Comparison of ENCODE assay signal across 4 cellular contexts in the genomic region with DNA sequence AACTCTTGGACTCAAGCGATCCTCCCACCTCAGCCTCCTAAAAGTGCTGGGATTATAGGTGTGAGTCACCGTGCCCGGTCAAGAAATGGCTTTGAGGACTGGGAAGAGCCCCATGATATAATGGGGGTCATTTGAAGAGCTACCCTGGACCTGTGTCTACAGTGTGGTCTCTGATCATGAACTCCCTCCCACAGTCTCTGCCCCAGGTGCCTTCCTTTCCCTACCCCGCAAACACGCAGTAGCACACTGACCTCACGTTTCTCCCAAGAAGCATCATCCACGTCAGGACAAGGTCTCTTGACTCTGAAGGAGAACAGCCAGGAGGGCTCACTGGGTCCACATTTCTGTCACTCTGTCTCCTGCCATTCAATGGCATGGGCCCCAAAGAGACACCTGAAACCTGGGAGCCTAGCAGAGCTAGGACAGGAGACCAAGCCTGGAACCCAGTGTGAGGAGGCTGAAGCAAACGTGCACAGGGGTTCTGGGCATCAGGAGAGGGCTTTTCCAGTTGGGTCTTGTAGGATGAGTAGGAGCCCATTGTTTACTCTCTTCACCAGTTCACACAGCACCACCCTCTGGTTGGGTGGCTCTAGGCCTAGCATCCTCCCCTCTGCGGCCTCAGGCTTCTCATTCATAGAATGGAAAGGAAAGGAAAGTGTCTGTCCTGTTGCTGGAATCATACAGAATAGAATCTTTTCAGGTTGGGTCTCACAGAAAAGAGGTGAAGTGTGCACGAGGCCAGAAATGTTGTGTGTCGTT.
TF ChIP-seq lines count a peak whose summit lies in the region.

No MANE protein-coding gene starts in this region.

TF ChIP-seq in SK-N-SH treated with all-trans-retinoic acid at 6 μM for 48 hours, 23 proteins besides CTCF, POLR2A, EP300 and RAD21:
- TF ChIP-seq ZC3H10 (CRISPR knock-in tag; IDR thresholded peaks at IDR 0.05) (no peak), ZFP3 (CRISPR knock-in tag; IDR thresholded peaks at IDR 0.05) (peak; percentile 96)

TF ChIP-seq in SK-N-SH, 30 proteins besides CTCF, POLR2A, EP300 and RAD21 (continues in another document):
- no peak for TF ChIP-seq TCF12 (IDR thresholded peaks at IDR 0.05)
- TF ChIP-seq GATA2 (CRISPR knock-in tag; IDR thresholded peaks at IDR 0.05), result no peak
- TF ChIP-seq, protein P1, sequence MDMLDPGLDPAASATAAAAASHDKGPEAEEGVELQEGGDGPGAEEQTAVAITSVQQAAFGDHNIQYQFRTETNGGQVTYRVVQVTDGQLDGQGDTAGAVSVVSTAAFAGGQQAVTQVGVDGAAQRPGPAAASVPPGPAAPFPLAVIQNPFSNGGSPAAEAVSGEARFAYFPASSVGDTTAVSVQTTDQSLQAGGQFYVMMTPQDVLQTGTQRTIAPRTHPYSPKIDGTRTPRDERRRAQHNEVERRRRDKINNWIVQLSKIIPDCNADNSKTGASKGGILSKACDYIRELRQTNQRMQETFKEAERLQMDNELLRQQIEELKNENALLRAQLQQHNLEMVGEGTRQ (IDR thresholded peaks at IDR 0.05; ENCODE audit: borderline replicate concordance, low read depth, low read length), result no peak
- TF ChIP-seq, protein P2, sequence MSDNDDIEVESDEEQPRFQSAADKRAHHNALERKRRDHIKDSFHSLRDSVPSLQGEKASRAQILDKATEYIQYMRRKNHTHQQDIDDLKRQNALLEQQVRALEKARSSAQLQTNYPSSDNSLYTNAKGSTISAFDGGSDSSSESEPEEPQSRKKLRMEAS (IDR thresholded peaks at IDR 0.05; ENCODE audit: low read depth), result no peak
- TF ChIP-seq YY1 (IDR thresholded peaks at IDR 0.05; ENCODE audit: low read depth), result no peak
- TF ChIP-seq MXI1 (IDR thresholded peaks at IDR 0.05; ENCODE audit: low read depth, low read length), result no peak
- TF ChIP-seq TAF1 (IDR thresholded peaks at IDR 0.05; ENCODE audit: borderline replicate concordance, low read depth, low read length), result no peak
- TF ChIP-seq, protein P3, sequence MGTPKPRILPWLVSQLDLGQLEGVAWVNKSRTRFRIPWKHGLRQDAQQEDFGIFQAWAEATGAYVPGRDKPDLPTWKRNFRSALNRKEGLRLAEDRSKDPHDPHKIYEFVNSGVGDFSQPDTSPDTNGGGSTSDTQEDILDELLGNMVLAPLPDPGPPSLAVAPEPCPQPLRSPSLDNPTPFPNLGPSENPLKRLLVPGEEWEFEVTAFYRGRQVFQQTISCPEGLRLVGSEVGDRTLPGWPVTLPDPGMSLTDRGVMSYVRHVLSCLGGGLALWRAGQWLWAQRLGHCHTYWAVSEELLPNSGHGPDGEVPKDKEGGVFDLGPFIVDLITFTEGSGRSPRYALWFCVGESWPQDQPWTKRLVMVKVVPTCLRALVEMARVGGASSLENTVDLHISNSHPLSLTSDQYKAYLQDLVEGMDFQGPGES (IDR thresholded peaks at IDR 0.05; ENCODE audit: low read depth, low read length), result no peak
- TF ChIP-seq, protein P4, sequence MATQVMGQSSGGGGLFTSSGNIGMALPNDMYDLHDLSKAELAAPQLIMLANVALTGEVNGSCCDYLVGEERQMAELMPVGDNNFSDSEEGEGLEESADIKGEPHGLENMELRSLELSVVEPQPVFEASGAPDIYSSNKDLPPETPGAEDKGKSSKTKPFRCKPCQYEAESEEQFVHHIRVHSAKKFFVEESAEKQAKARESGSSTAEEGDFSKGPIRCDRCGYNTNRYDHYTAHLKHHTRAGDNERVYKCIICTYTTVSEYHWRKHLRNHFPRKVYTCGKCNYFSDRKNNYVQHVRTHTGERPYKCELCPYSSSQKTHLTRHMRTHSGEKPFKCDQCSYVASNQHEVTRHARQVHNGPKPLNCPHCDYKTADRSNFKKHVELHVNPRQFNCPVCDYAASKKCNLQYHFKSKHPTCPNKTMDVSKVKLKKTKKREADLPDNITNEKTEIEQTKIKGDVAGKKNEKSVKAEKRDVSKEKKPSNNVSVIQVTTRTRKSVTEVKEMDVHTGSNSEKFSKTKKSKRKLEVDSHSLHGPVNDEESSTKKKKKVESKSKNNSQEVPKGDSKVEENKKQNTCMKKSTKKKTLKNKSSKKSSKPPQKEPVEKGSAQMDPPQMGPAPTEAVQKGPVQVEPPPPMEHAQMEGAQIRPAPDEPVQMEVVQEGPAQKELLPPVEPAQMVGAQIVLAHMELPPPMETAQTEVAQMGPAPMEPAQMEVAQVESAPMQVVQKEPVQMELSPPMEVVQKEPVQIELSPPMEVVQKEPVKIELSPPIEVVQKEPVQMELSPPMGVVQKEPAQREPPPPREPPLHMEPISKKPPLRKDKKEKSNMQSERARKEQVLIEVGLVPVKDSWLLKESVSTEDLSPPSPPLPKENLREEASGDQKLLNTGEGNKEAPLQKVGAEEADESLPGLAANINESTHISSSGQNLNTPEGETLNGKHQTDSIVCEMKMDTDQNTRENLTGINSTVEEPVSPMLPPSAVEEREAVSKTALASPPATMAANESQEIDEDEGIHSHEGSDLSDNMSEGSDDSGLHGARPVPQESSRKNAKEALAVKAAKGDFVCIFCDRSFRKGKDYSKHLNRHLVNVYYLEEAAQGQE (IDR thresholded peaks at IDR 0.05; ENCODE audit: low read depth, low read length), result no peak
- no peak for TF ChIP-seq EZH2phosphoT487 (IDR thresholded peaks at IDR 0.05; ENCODE audit: borderline replicate concordance, low read depth)
- TF ChIP-seq SMC3 (IDR thresholded peaks at IDR 0.05; ENCODE audit: low read depth, low read length), result no peak
- TF ChIP-seq POLR2AphosphoS5 (IDR thresholded peaks at IDR 0.05; ENCODE audit: low read depth, low read length), result no peak
- no peak for TF ChIP-seq FOXM1 (IDR thresholded peaks at IDR 0.05; ENCODE audit: low read depth)

TF ChIP-seq in IMR-90, 13 proteins besides CTCF, POLR2A, EP300 and RAD21:
- TF ChIP-seq, protein P1 (IDR thresholded peaks at IDR 0.05; ENCODE audit: low read depth, low read length), result no peak
- TF ChIP-seq RCOR1 (IDR thresholded peaks at IDR 0.05; ENCODE audit: insufficient replicate concordance, low read length) (no peak), CEBPB (IDR thresholded peaks at IDR 0.05; ENCODE audit: low read depth, low read length) (no peak), RFX5 (IDR thresholded peaks at IDR 0.05; ENCODE audit: low read depth, low read length) (no peak), SMC3 (IDR thresholded peaks at IDR 0.05; ENCODE audit: low read depth, low read length) (no peak), BHLHE40 (IDR thresholded peaks at IDR 0.05; ENCODE audit: low read depth, low read length) (no peak), NFE2L2 (IDR thresholded peaks at IDR 0.05; ENCODE audit: low read depth, low read length) (no peak), MXI1 (IDR thresholded peaks at IDR 0.05; ENCODE audit: borderline replicate concordance, low read depth, low read length) (no peak), CHD1 (IDR thresholded peaks at IDR 0.05; ENCODE audit: low read depth, low read length) (no peak), MAFK (IDR thresholded peaks at IDR 0.05; ENCODE audit: low read depth, low read length) (no peak), MAZ (IDR thresholded peaks at IDR 0.05; ENCODE audit: borderline replicate concordance, low read depth, low read length) (no peak)
- TF ChIP-seq, protein P5, sequence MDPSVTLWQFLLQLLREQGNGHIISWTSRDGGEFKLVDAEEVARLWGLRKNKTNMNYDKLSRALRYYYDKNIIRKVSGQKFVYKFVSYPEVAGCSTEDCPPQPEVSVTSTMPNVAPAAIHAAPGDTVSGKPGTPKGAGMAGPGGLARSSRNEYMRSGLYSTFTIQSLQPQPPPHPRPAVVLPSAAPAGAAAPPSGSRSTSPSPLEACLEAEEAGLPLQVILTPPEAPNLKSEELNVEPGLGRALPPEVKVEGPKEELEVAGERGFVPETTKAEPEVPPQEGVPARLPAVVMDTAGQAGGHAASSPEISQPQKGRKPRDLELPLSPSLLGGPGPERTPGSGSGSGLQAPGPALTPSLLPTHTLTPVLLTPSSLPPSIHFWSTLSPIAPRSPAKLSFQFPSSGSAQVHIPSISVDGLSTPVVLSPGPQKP (IDR thresholded peaks at IDR 0.05; ENCODE audit: borderline replicate concordance, low read depth, low read length), result no peak

TF ChIP-seq in WTC11, 78 proteins besides CTCF, POLR2A, EP300 and RAD21 (continues in another document):
- TF ChIP-seq JAZF1 (CRISPR knock-in tag; IDR thresholded peaks at IDR 0.05) (no peak), ZNF671 (CRISPR knock-in tag; IDR thresholded peaks at IDR 0.05) (no peak), TEAD1 (CRISPR knock-in tag; IDR thresholded peaks at IDR 0.05) (no peak), SMAD4 (CRISPR knock-in tag; IDR thresholded peaks at IDR 0.05) (no peak), ZNF138 (CRISPR knock-in tag; conservative IDR thresholded peaks at IDR 0.05) (no peak), RORB (CRISPR knock-in tag; IDR thresholded peaks at IDR 0.05) (no peak), IRF2 (CRISPR knock-in tag; IDR thresholded peaks at IDR 0.05; ENCODE audit: borderline replicate concordance, low read depth) (no peak), ZNF263 (CRISPR knock-in tag; IDR thresholded peaks at IDR 0.05; ENCODE audit: low read depth) (no peak), EMX1 (CRISPR knock-in tag; IDR thresholded peaks at IDR 0.05) (no peak)
- TF ChIP-seq, protein P6, sequence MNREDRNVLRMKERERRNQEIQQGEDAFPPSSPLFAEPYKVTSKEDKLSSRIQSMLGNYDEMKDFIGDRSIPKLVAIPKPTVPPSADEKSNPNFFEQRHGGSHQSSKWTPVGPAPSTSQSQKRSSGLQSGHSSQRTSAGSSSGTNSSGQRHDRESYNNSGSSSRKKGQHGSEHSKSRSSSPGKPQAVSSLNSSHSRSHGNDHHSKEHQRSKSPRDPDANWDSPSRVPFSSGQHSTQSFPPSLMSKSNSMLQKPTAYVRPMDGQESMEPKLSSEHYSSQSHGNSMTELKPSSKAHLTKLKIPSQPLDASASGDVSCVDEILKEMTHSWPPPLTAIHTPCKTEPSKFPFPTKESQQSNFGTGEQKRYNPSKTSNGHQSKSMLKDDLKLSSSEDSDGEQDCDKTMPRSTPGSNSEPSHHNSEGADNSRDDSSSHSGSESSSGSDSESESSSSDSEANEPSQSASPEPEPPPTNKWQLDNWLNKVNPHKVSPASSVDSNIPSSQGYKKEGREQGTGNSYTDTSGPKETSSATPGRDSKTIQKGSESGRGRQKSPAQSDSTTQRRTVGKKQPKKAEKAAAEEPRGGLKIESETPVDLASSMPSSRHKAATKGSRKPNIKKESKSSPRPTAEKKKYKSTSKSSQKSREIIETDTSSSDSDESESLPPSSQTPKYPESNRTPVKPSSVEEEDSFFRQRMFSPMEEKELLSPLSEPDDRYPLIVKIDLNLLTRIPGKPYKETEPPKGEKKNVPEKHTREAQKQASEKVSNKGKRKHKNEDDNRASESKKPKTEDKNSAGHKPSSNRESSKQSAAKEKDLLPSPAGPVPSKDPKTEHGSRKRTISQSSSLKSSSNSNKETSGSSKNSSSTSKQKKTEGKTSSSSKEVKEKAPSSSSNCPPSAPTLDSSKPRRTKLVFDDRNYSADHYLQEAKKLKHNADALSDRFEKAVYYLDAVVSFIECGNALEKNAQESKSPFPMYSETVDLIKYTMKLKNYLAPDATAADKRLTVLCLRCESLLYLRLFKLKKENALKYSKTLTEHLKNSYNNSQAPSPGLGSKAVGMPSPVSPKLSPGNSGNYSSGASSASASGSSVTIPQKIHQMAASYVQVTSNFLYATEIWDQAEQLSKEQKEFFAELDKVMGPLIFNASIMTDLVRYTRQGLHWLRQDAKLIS (CRISPR knock-in tag; IDR thresholded peaks at IDR 0.05; ENCODE audit: borderline replicate concordance), result no peak
- TF ChIP-seq, protein P7, sequence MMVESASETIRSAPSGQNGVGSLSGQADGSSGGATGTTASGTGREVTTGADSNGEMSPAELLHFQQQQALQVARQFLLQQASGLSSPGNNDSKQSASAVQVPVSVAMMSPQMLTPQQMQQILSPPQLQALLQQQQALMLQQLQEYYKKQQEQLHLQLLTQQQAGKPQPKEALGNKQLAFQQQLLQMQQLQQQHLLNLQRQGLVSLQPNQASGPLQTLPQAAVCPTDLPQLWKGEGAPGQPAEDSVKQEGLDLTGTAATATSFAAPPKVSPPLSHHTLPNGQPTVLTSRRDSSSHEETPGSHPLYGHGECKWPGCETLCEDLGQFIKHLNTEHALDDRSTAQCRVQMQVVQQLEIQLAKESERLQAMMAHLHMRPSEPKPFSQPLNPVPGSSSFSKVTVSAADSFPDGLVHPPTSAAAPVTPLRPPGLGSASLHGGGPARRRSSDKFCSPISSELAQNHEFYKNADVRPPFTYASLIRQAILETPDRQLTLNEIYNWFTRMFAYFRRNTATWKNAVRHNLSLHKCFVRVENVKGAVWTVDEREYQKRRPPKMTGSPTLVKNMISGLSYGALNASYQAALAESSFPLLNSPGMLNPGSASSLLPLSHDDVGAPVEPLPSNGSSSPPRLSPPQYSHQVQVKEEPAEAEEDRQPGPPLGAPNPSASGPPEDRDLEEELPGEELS (CRISPR knock-in tag; IDR thresholded peaks at IDR 0.05), result no peak
- TF ChIP-seq, protein P8, sequence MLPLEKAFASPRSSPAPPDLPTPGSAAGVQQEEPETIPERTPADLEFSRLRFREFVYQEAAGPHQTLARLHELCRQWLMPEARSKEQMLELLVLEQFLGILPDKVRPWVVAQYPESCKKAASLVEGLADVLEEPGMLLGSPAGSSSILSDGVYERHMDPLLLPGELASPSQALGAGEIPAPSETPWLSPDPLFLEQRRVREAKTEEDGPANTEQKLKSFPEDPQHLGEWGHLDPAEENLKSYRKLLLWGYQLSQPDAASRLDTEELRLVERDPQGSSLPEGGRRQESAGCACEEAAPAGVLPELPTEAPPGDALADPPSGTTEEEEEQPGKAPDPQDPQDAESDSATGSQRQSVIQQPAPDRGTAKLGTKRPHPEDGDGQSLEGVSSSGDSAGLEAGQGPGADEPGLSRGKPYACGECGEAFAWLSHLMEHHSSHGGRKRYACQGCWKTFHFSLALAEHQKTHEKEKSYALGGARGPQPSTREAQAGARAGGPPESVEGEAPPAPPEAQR (CRISPR knock-in tag; IDR thresholded peaks at IDR 0.05), result no peak
- TF ChIP-seq, protein P9, sequence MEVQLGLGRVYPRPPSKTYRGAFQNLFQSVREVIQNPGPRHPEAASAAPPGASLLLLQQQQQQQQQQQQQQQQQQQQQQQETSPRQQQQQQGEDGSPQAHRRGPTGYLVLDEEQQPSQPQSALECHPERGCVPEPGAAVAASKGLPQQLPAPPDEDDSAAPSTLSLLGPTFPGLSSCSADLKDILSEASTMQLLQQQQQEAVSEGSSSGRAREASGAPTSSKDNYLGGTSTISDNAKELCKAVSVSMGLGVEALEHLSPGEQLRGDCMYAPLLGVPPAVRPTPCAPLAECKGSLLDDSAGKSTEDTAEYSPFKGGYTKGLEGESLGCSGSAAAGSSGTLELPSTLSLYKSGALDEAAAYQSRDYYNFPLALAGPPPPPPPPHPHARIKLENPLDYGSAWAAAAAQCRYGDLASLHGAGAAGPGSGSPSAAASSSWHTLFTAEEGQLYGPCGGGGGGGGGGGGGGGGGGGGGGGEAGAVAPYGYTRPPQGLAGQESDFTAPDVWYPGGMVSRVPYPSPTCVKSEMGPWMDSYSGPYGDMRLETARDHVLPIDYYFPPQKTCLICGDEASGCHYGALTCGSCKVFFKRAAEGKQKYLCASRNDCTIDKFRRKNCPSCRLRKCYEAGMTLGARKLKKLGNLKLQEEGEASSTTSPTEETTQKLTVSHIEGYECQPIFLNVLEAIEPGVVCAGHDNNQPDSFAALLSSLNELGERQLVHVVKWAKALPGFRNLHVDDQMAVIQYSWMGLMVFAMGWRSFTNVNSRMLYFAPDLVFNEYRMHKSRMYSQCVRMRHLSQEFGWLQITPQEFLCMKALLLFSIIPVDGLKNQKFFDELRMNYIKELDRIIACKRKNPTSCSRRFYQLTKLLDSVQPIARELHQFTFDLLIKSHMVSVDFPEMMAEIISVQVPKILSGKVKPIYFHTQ (CRISPR knock-in tag; IDR thresholded peaks at IDR 0.05), result no peak
- TF ChIP-seq, protein P10, sequence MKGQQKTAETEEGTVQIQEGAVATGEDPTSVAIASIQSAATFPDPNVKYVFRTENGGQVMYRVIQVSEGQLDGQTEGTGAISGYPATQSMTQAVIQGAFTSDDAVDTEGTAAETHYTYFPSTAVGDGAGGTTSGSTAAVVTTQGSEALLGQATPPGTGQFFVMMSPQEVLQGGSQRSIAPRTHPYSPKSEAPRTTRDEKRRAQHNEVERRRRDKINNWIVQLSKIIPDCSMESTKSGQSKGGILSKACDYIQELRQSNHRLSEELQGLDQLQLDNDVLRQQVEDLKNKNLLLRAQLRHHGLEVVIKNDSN (CRISPR knock-in tag; IDR thresholded peaks at IDR 0.05), result no peak
